In genomic region chr14:81819344-81819743, GRCh38 we compare ENCODE assay signal across 23 cellular contexts.
DNase-seq lines count a peak whose midpoint lies in the region; ATAC-seq and TF ChIP-seq lines count a peak whose summit lies in the region.
"Had no signal": no experiment of that assay in that cellular context is flagged by ENCODE, and none has a peak within 500 bp of the region (broad histone marks: within the 10 kb centered on the region; RNA-seq: fewer than 3 reads in every experiment).

No MANE protein-coding gene starts in this region.

- H3F3A ChIP-seq in smooth muscle cell (ENCODE audit: low read depth), result no peaks in the 10 kb centered on the region

- ATAC-seq in gastroesophageal sphincter (no peak), GM18498 (IDR thresholded peaks at IDR 0.05; ENCODE audit: unreplicated experiment) (no peak)
- ATAC-seq: HCT116, Right ventricle myocardium inferior had no signal

- no peaks in the 10 kb centered on the region for H3K27me3 ChIP-seq in smooth muscle cell (ENCODE audit: low read depth)
- no peaks in the 10 kb centered on the region for H3K27me3 ChIP-seq in gastroesophageal sphincter
- H3K27me3 ChIP-seq: SJSA1 had no signal

- peak overlapping the region; percentile 15 for H3K27ac Mint-ChIP-seq in nephron progenitor cell
- H3K27ac Mint-ChIP-seq: CD4-positive, alpha-beta memory T cell had no signal

- H3K4me1 Mint-ChIP-seq in nephron progenitor cell, result peaks cover 16% of the 10 kb centered on the region
- H3K4me1 Mint-ChIP-seq: CD4-positive, alpha-beta memory T cell had no signal

- no peak overlapping the region for H3K9ac ChIP-seq in smooth muscle cell (ENCODE audit: low read depth)

- no peaks in the 10 kb centered on the region for H3K36me3 ChIP-seq in smooth muscle cell (ENCODE audit: low read depth)
- no peaks in the 10 kb centered on the region for H3K36me3 ChIP-seq in gastroesophageal sphincter
- H3K36me3 ChIP-seq: SJSA1 had no signal

- H3K9me3 Mint-ChIP-seq in nephron progenitor cell, result peaks cover 40% of the 10 kb centered on the region

- H2AFZ ChIP-seq in smooth muscle cell (ENCODE audit: low read depth), result no peak overlapping the region
- H2AFZ ChIP-seq: PC-9 had no signal

- no peaks in the 10 kb centered on the region for H3K79me2 ChIP-seq in smooth muscle cell (ENCODE audit: low read depth)

- TF ChIP-seq CTCF in epithelial cell of esophagus (IDR thresholded peaks at IDR 0.05; ENCODE audit: insufficient read depth, low read depth, low read length, missing control alignments), result no peak
- no peak for TF ChIP-seq CTCF in nephron progenitor cell (IDR thresholded peaks at IDR 0.05)
- TF ChIP-seq CTCF in smooth muscle cell (IDR thresholded peaks at IDR 0.05; ENCODE audit: borderline replicate concordance, insufficient read depth, poor library complexity, severe bottlenecking), result no peak
- TF ChIP-seq CTCF in gastroesophageal sphincter (IDR thresholded peaks at IDR 0.05), result no peak

- H3K4me3 ChIP-seq in epithelial cell of esophagus (ENCODE audit: low read length) (no peak overlapping the region), smooth muscle cell (no peak overlapping the region), gastroesophageal sphincter (no peak overlapping the region)
- H3K4me3 ChIP-seq: PC-9, SJSA1 had no signal

- H3K4me1 ChIP-seq in smooth muscle cell (ENCODE audit: low read depth) (peaks cover 34% of the 10 kb centered on the region), gastroesophageal sphincter (no peaks in the 10 kb centered on the region)
- H3K4me1 ChIP-seq: SJSA1 had no signal

- no peak for TF ChIP-seq EP300 in gastroesophageal sphincter (IDR thresholded peaks at IDR 0.05)

- H3K36me3 Mint-ChIP-seq in nephron progenitor cell (ENCODE audit: low read depth), result peaks cover 5% of the 10 kb centered on the region
- H3K36me3 Mint-ChIP-seq: CD4-positive, alpha-beta memory T cell had no signal

- DNase-seq in OCI-M1 (lab: John Stamatoyannopoulos, UW) (peak; percentile 6), epithelial cell of esophagus (ENCODE audit: low read depth) (peak; percentile 1), nephron progenitor cell (no peak), smooth muscle cell (lab: John Stamatoyannopoulos, UW; ENCODE audit: unreplicated experiment) (no peak), MV-4-11 (lab: John Stamatoyannopoulos, UW) (no peak)
- DNase-seq: C1 segment of cervical spinal cord; CD4-positive, alpha-beta memory T cell; COR-L47; DMS79 treated with DMSO at 0.1 percent for 48 hours; GF-D8; NCI-H1092; NCI-H1417 treated with DMSO at 0.1 percent for 48 hours; NCI-H1694 treated with DMSO at 0.1 percent for 48 hours; NCI-H2081; NCI-H2227 treated with DMSO at 0.1 percent for 48 hours; NCI-H526 treated with DMSO at 0.1 percent for 48 hours; NK-92 treated with Interleukin-12 subunit alpha and Interleukin-12 subunit beta, amount 100 ng/mL, for 24 hours; PC-9 had no signal

- 15% methylated on average over 5 of the region's 5 CpGs for WGBS in smooth muscle cell (ENCODE audit: low lambda C conversion rate)
- WGBS in gastroesophageal sphincter (ENCODE audit: low coverage in 1 of 2), 2 donors, result 23 to 51% methylated on average over 4 to 5 of the region's 5 CpGs

- no peaks in the 10 kb centered on the region for H4K20me1 ChIP-seq in smooth muscle cell (ENCODE audit: low read depth)

- peaks cover 4% of the 10 kb centered on the region for H3K27me3 Mint-ChIP-seq in nephron progenitor cell (ENCODE audit: low read depth, poor library complexity)

- H3K4me3 Mint-ChIP-seq in nephron progenitor cell, result no peak overlapping the region
- H3K4me3 Mint-ChIP-seq: CD4-positive, alpha-beta memory T cell had no signal

- H3K9me3 ChIP-seq in smooth muscle cell (replicated peaks; ENCODE audit: low read depth) (peaks cover 9% of the 10 kb centered on the region), gastroesophageal sphincter (peaks cover 0 to 15% (median 0%) of the 10 kb centered on the region in 3 donors)
- H3K9me3 ChIP-seq: SJSA1 had no signal

- peak overlapping the region; percentile 40 for H3K4me2 ChIP-seq in smooth muscle cell
- H3K4me2 ChIP-seq: PC-9 had no signal

- H3K27ac ChIP-seq in smooth muscle cell (ENCODE audit: low read depth), result peak overlapping the region; percentile 14
- H3K27ac ChIP-seq in gastroesophageal sphincter, result no peak overlapping the region
- H3K27ac ChIP-seq: PC-9, SJSA1 had no signal

- TF ChIP-seq POLR2A in gastroesophageal sphincter (IDR thresholded peaks at IDR 0.05), result no peak

Comparison
In these comparisons a context has a peak if more than half of its experiments do, and no peak if none do; other contexts are left out.
1. DNase-seq: peak in OCI-M1 (single experiment) and epithelial cell of esophagus (single experiment); none in nephron progenitor cell (single experiment), smooth muscle cell (single experiment) and MV-4-11 (single experiment).